23 cellular contexts compared by ENCODE assay signal in genomic region chr6:129014302-129014701, GRCh38.
DNase-seq lines count a peak whose midpoint lies in the region; ATAC-seq, FAIRE-seq and TF ChIP-seq lines count a peak whose summit lies in the region.
"Had no signal": no experiment of that assay in that cellular context is flagged by ENCODE, and none has a peak within 500 bp of the region (broad histone marks: within the 10 kb centered on the region; RNA-seq: fewer than 3 reads in every experiment).

No MANE protein-coding gene starts in this region.

- H3K4me3 ChIP-seq in A673 (ENCODE audit: low read depth, low read length, poor library complexity, severe bottlenecking) (no peak overlapping the region), GM12878 (no peak overlapping the region)
- H3K4me3 ChIP-seq: BLaER1 treated with 17β-estradiol and CSF1 and Interleukin-3, amounts not matched to agents 10 nM and 100 nM; HAP-1 had no signal

- no peaks in the 10 kb centered on the region for H3K79me2 ChIP-seq in GM12878 (ENCODE audit: control insufficient read depth, insufficient read depth, low read length)

- WGBS in GM12878 (ENCODE audit: insufficient coverage, insufficient replicate concordance, low lambda C conversion rate, missing lambda C conversion rate): 0% methylated on average over 2 of the region's 2 CpGs

- FAIRE-seq in GM12878 (lab: Jason Lieb, UNC): no peak
- FAIRE-seq: GM12892, GM19239, H54 had no signal

- H3K4me2 ChIP-seq in GM12878 (ENCODE audit: control insufficient read depth, insufficient read depth): no peak overlapping the region
- H3K4me2 ChIP-seq: BLaER1 treated with 17β-estradiol and CSF1 and Interleukin-3, amounts not matched to agents 10 nM and 100 nM had no signal

- RAD21 ChIA-PET in GM12878 (lab: Charles Lee; ENCODE audit: unreplicated experiment): no interaction called here

- POLR2A ChIA-PET in A673 (lab: Charles Lee; ENCODE audit: low non-redundant PET) (no interaction called here), GM12878 (lab: Charles Lee) (no interaction called here)

- peaks cover 5% of the 10 kb centered on the region for H3K4me1 ChIP-seq in A673 (ENCODE audit: insufficient read depth, low read length, poor library complexity, severe bottlenecking)
- no peaks in the 10 kb centered on the region for H3K4me1 ChIP-seq in GM12878 (ENCODE audit: control insufficient read depth, insufficient read depth, low read length)
- H3K4me1 ChIP-seq: BE2C; BLaER1 treated with 17β-estradiol and CSF1 and Interleukin-3, amounts not matched to agents 10 nM and 100 nM had no signal

- no peak overlapping the region for H3K9ac ChIP-seq in GM12878 (ENCODE audit: control insufficient read depth, insufficient read depth, low read length)
- H3K9ac ChIP-seq: BLaER1 treated with 17β-estradiol and CSF1 and Interleukin-3, amounts not matched to agents 10 nM and 100 nM had no signal

- CTCF ChIA-PET in A673 (lab: Charles Lee): interaction anchor here (0.7 kb wide), 1 partner anchor 238 kb away, joined by 3 read pairs; no protein-coding TSS in a partner anchor
- CTCF ChIA-PET in GM12878 (lab: Yijun Ruan, JAX): no interaction called here

- H3K36me3 ChIP-seq in A673 (ENCODE audit: insufficient read depth, low read length, poor library complexity, severe bottlenecking) (no peaks in the 10 kb centered on the region), GM12878 (ENCODE audit: control insufficient read depth in 2 of 2, insufficient read depth in 2 of 2, low read length in 1 of 2) (no peaks in the 10 kb centered on the region)
- H3K36me3 ChIP-seq: BE2C; BLaER1 treated with 17β-estradiol and CSF1 and Interleukin-3, amounts not matched to agents 10 nM and 100 nM; HAP-1 had no signal

- H3K27me3 ChIP-seq in A673 (replicated peaks; ENCODE audit: insufficient read depth, low read depth, low read length, poor library complexity) (no peaks in the 10 kb centered on the region), GM12878 (replicated peaks in 1 of 2; ENCODE audit: control insufficient read depth in 2 of 2, insufficient read depth in 2 of 2, low read length in 1 of 2) (no peaks in the 10 kb centered on the region)
- H3K27me3 ChIP-seq: BE2C; BLaER1 treated with 17β-estradiol and CSF1 and Interleukin-3, amounts not matched to agents 10 nM and 100 nM had no signal

- 0 out of 2 replicates have a peak, but pooled peaks have one; percentile 21 for TF ChIP-seq CTCF in A673 (conservative IDR thresholded peaks at IDR 0.05; ENCODE audit: low read depth, low read length)
- TF ChIP-seq CTCF in GM12878 (IDR thresholded peaks at IDR 0.05 in 2 of 3, conservative IDR thresholded peaks at IDR 0.05 in 1 of 3; ENCODE audit: control insufficient read depth in 2 of 3, extremely low read depth in 1 of 3, insufficient read depth in 1 of 3, low read depth in 3 of 3, low read length in 3 of 3): no peak

- peaks cover 3% of the 10 kb centered on the region for H3K9me3 ChIP-seq in A673 (ENCODE audit: low read depth, low read length, poor library complexity, severe bottlenecking)
- no peaks in the 10 kb centered on the region for H3K9me3 ChIP-seq in GM12878 (replicated peaks; ENCODE audit: control insufficient read depth, insufficient read depth, low read length)
- H3K9me3 ChIP-seq: BE2C, HAP-1 had no signal

- DNase-seq in A673 (ENCODE audit: low spot score) (no peak), GM12878 (ENCODE audit: low read depth, low spot score) (no peak), HT-29 (ENCODE audit: low spot score) (no peak), cerebellar cortex (ENCODE audit: low spot score) (no peak)
- DNase-seq: ACHN; AML-193; BE2C; Calu3; CD4-positive, alpha-beta memory T cell; COR-L47; DMS53; DMS79 treated with DMSO at 0.1 percent for 48 hours; GF-D8; GOT3; HFFc6 had no signal

- no peaks in the 10 kb centered on the region for H4K20me1 ChIP-seq in GM12878 (ENCODE audit: control insufficient read depth, insufficient read depth)
- H4K20me1 ChIP-seq: BLaER1 treated with 17β-estradiol and CSF1 and Interleukin-3, amounts not matched to agents 10 nM and 100 nM had no signal

- BruUV-seq in A673 (replicated peaks; lab: Mats Ljungman, UMichigan): no TSS peak
- BruUV-seq in GM12878 (replicated peaks; lab: Mats Ljungman, UMichigan): no TSS peak

- ATAC-seq in HG02870 (IDR thresholded peaks at IDR 0.05; ENCODE audit: unreplicated experiment) (peak; percentile 62), GM12878 (no peak), GM19452 (IDR thresholded peaks at IDR 0.05; ENCODE audit: unreplicated experiment) (no peak)

- SMC1A ChIA-PET in GM12878 (lab: Charles Lee; ENCODE audit: uncharacterized antibody, unreplicated experiment): interaction anchor here (0.7 kb wide), 1 partner anchor 26 kb away, joined by 3 read pairs; no protein-coding TSS in a partner anchor

- TF ChIP-seq EP300 in GM12878 (IDR thresholded peaks at IDR 0.05; ENCODE audit: borderline replicate concordance in 1 of 2, control insufficient read depth in 1 of 2, low read depth in 2 of 2, low read length in 2 of 2): no peak

- intact Hi-C loops in A673 (cut with micrococcal nuclease; ENCODE audit: unreplicated experiment) (no loop called here), GM12878 (cut with micrococcal nuclease; ENCODE audit: unreplicated experiment) (no loop called here)

- H3K27ac ChIP-seq in A673 (ENCODE audit: low read depth, low read length, poor library complexity, severe bottlenecking) (no peak overlapping the region), GM12878 (ENCODE audit: control insufficient read depth, insufficient read depth) (no peak overlapping the region)
- H3K27ac ChIP-seq: 22Rv1; BLaER1 treated with 17β-estradiol and CSF1 and Interleukin-3, amounts not matched to agents 10 nM and 100 nM had no signal

- no peak for TF ChIP-seq RAD21 in GM12878 (IDR thresholded peaks at IDR 0.05; ENCODE audit: insufficient read depth, low read depth, low read length)

- in situ Hi-C loops in GM12878 (cut with MboI): no loop called here

- TF ChIP-seq POLR2A in GM12878 (IDR thresholded peaks at IDR 0.05; ENCODE audit: low read depth, low read length): no peak

- no peak overlapping the region for H2AFZ ChIP-seq in GM12878 (ENCODE audit: control insufficient read depth, low read depth, low read length)

TF ChIP-seq in GM12878, 131 proteins besides CTCF, POLR2A, EP300 and RAD21:
- TF ChIP-seq MEF2A (IDR thresholded peaks at IDR 0.05; ENCODE audit: insufficient read depth, low read depth, low read length): 0 out of 2 replicates have a peak, but pooled peaks have one; percentile 41
- peak; percentile 46; the same call in 1 of the 2 replicates for TF ChIP-seq JUNB (IDR thresholded peaks at IDR 0.05)
- TF ChIP-seq RBBP5 (conservative IDR thresholded peaks at IDR 0.05): no peak
TF ChIP-seq in GM12878: peak in this region for 2.
